8 cellular contexts compared by ENCODE assay signal in the genomic region with DNA sequence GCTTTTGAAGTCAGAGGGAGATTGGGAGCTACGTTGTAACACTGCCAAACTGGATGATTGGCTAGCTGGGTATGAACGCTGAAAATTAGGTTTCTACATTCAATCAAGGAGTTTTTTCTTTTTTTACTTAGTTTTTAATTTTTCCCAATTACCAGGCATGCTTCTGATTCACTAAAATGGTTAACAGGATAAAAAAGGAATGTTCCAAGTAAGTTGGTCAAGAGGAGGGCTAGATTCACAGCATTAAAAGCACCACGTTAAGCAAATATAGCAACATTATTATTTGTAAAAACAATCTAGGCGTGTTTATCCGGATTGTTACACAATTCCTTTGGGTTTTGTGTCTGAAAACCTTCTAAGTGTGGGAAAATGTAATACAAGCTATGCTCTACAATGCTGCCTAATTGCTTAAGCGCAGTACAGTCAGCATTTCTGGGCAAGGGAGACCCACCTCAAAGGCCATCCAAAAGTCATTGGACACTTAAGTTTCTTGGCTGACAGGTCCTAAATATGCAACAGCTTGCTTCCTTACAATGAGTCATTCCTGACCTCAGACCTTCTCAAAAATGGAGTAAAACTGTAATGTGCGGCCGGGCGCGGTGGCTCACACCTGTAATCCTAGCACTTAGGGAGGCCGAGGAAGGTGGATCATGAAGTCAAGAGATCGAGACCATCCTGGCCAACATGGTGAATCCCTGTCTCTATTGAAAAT. TPM values are rescaled to one million over a fixed set of nuclear protein-coding genes. Genes with fewer than 3 reads are reported as not detected.
DNase-seq lines count a peak whose midpoint lies in the region; ATAC-seq and TF ChIP-seq lines count a peak whose summit lies in the region.

No MANE protein-coding gene starts in this region.

- peaks cover 41% of the 10 kb centered on the region for H4K20me1 ChIP-seq in PC-9 (ENCODE audit: insufficient read depth)

- CTCF ChIA-PET in PC-9 (lab: Charles Lee): interaction anchor here (0.5 kb wide), 1 partner anchor 18 kb away, joined by 6 read pairs; no protein-coding TSS in a partner anchor
- CTCF ChIA-PET in MCF 10A (lab: Yijun Ruan, JAX): interaction anchor here (0.7 to 9.7 kb wide), 9 partner anchors 8 to 115 kb away, joined by 3 to 90 read pairs (median 4); a partner anchor contains a TSS

- H3K9me3 ChIP-seq in PC-9 (ENCODE audit: insufficient read depth, low read depth): no peaks in the 10 kb centered on the region
- H3K9me3 ChIP-seq in thymus (ENCODE audit: control insufficient read depth): no peaks in the 10 kb centered on the region

- H3K27ac ChIP-seq in PC-9 (peak overlapping the region; percentile 93), thymus (ENCODE audit: low read depth) (no peak overlapping the region)

- H3F3A ChIP-seq in PC-9 (ENCODE audit: insufficient read depth, low read depth): peaks cover 63% of the 10 kb centered on the region

- intact Hi-C loops in PC-9 (cut with micrococcal nuclease; ENCODE audit: unreplicated experiment): loop anchor here (2.0 kb wide), 1 partner anchor 29 kb away; no protein-coding TSS in a partner anchor
- intact Hi-C loops in MCF 10A (cut with micrococcal nuclease): loop anchor here (5.0 kb wide), 1 partner anchor 82 kb away; a partner anchor contains a TSS
- intact Hi-C loops in lower leg skin (cut with DNase I; ENCODE audit: low total_unique reads): no loop called here

- H3K27ac Mint-ChIP-seq in MCF 10A (ENCODE audit: low read depth, unreplicated experiment): peak overlapping the region; percentile 98

- H3K36me3 ChIP-seq in PC-9 (ENCODE audit: low read depth): peaks cover 28% of the 10 kb centered on the region
- peaks cover 33% of the 10 kb centered on the region for H3K36me3 ChIP-seq in thymus (ENCODE audit: control insufficient read depth, insufficient read depth)

- no peak for TF ChIP-seq POLR2A in lower leg skin (IDR thresholded peaks at IDR 0.05)

- ATAC-seq in HG03095 (IDR thresholded peaks at IDR 0.05; ENCODE audit: unreplicated experiment) (no peak), GM19455 (IDR thresholded peaks at IDR 0.05; ENCODE audit: unreplicated experiment) (no peak)

- H3K4me3 ChIP-seq in PC-9: peak overlapping the region; percentile 64
- peak overlapping the region; percentile 92 for H3K4me3 ChIP-seq in lower leg skin (ENCODE audit: low read depth, poor library complexity, severe bottlenecking)
- H3K4me3 ChIP-seq in thymus (ENCODE audit: low read length): peak overlapping the region; percentile 78

- peak overlapping the region; percentile 84 for H3K4me3 Mint-ChIP-seq in MCF 10A (ENCODE audit: unreplicated experiment)

- H2AFZ ChIP-seq in PC-9: no peak overlapping the region

- no TSS peak for BruUV-seq in PC-9 (replicated peaks; lab: Mats Ljungman, UMichigan)
- BruUV-seq in MCF 10A (replicated peaks; lab: Mats Ljungman, UMichigan): no TSS peak

- no peak for TF ChIP-seq CTCF in PC-9 (conservative IDR thresholded peaks at IDR 0.05)
- no peak for TF ChIP-seq CTCF in MCF 10A (IDR thresholded peaks at IDR 0.05; ENCODE audit: unreplicated experiment)
- no peak for TF ChIP-seq CTCF in lower leg skin (IDR thresholded peaks at IDR 0.05)

- H3K4me1 ChIP-seq in PC-9 (replicated peaks; ENCODE audit: insufficient read depth) (peaks cover 46% of the 10 kb centered on the region), thymus (ENCODE audit: control insufficient read depth, insufficient read depth, low read length) (peaks cover 16% of the 10 kb centered on the region)

- H3K36me3 Mint-ChIP-seq in MCF 10A (ENCODE audit: insufficient read depth, unreplicated experiment): peaks cover 74% of the 10 kb centered on the region

- peak overlapping the region; percentile 100 for H3K4me2 ChIP-seq in PC-9

- DNase-seq in GM04504 (ENCODE audit: low read depth) (peak; percentile 82), PC-9 (peak; percentile 23 to 63), MCF 10A (ENCODE audit: unreplicated experiment) (peak; percentile 88), lower leg skin (ENCODE audit: low spot score in 2 of 2) (peak in 1 of 2 donors; percentile 62), putamen (ENCODE audit: low spot score) (no peak)

- 15 to 17% methylated on average over 12 of the region's 12 CpGs for WGBS in lower leg skin, 2 donors
- WGBS in thymus: 45% methylated on average over 12 of the region's 12 CpGs

- H3K9me3 Mint-ChIP-seq in MCF 10A (ENCODE audit: unreplicated experiment): no peaks in the 10 kb centered on the region

- peaks cover 29% of the 10 kb centered on the region for H3K4me1 Mint-ChIP-seq in MCF 10A (ENCODE audit: insufficient read depth, unreplicated experiment)

- H3K27me3 ChIP-seq in PC-9 (ENCODE audit: insufficient read depth, low read depth): no peaks in the 10 kb centered on the region
- H3K27me3 ChIP-seq in thymus (ENCODE audit: control insufficient read depth, insufficient read depth): no peaks in the 10 kb centered on the region

- H3K79me2 ChIP-seq in PC-9 (ENCODE audit: low read depth): peaks cover 43% of the 10 kb centered on the region

- no peaks in the 10 kb centered on the region for H3K27me3 Mint-ChIP-seq in MCF 10A (ENCODE audit: insufficient read depth, unreplicated experiment)

- no peaks in the 10 kb centered on the region for H3K9me2 ChIP-seq in PC-9 (ENCODE audit: insufficient read depth)

- POLR2A ChIA-PET in PC-9 (lab: Charles Lee; ENCODE audit: unreplicated experiment): interaction anchor here (0.6 to 0.7 kb wide), 2 partner anchors 49 to 109 kb away, joined by 3 to 14 read pairs; no protein-coding TSS in a partner anchor
- POLR2A ChIA-PET in MCF 10A (lab: Yijun Ruan, JAX): interaction anchor here (0.7 to 10.9 kb wide), 23 partner anchors 8 to 1605 kb away, joined by 3 to 257 read pairs (median 7); a partner anchor contains a TSS

RNA-seq across cellular contexts. Expression of a gene that starts 1.2 kb away (rescaled TPM):
- total RNA-seq in PC-9 (2021) (2,334 and 2,540 TPM in 2 replicates), MCF 10A (2022) (2,870 and 3,181 TPM in 2 replicates), lower leg skin (1,000 to 10,000 TPM; 2,664 to 4,654 (median 3,612) TPM)
- 2,741 TPM for polyA plus RNA-seq in thymus

RNA-seq across cellular contexts. Expression of a gene that starts 5.2 kb away (rescaled TPM):
- total RNA-seq in PC-9 (2021) (116 and 119 TPM in 2 replicates), MCF 10A (2022) (116 and 117 TPM in 2 replicates), lower leg skin (100 to 1,000 TPM in 1 of 4 donors, 10 to 100 TPM in 3; 37.8 to 115 (median 50.8) TPM)
- 22.4 TPM for polyA plus RNA-seq in thymus
